In genomic region chr2:43210467-43211303, GRCh38 we compare ENCODE assay signal across 8 cellular contexts. TPM values are rescaled to one million over a fixed set of nuclear protein-coding genes. Genes with fewer than 3 reads are reported as not detected.
DNase-seq lines count a peak whose midpoint lies in the region; ATAC-seq and TF ChIP-seq lines count a peak whose summit lies in the region.

No MANE protein-coding gene starts in this region.

- no peaks in the 10 kb centered on the region for H3K9me3 ChIP-seq in gastroesophageal sphincter
- H3K9me3 ChIP-seq in spleen = no peaks in the 10 kb centered on the region

- ATAC-seq in gastroesophageal sphincter (peak; percentile 81), GM18909 (IDR thresholded peaks at IDR 0.05; ENCODE audit: poor library complexity, unreplicated experiment) (no peak), GM21529 (IDR thresholded peaks at IDR 0.05; ENCODE audit: unreplicated experiment) (no peak), GM21367 (IDR thresholded peaks at IDR 0.05; ENCODE audit: unreplicated experiment) (no peak), GM18873 (IDR thresholded peaks at IDR 0.05; ENCODE audit: low FRiP score, unreplicated experiment) (no peak)

- TF ChIP-seq POLR2A in gastroesophageal sphincter (IDR thresholded peaks at IDR 0.05) = no peak
- TF ChIP-seq POLR2A in spleen (IDR thresholded peaks at IDR 0.05) = no peak

- H3K27ac ChIP-seq in gastroesophageal sphincter = peak overlapping the region in 3 of 4 donors; percentile 65 to 74 (median 68)
- peak overlapping the region in 7 of 8 donors; percentile 1 to 91 (median 44) for H3K27ac ChIP-seq in spleen

- TF ChIP-seq CTCF in gastroesophageal sphincter (IDR thresholded peaks at IDR 0.05) (peak in 1 of 4 experiments; percentile 15), spleen (IDR thresholded peaks at IDR 0.05 in 8 of 11, conservative IDR thresholded peaks at IDR 0.05 in 3 of 11) (no peak)

- no peak overlapping the region for H3K4me3 ChIP-seq in gastroesophageal sphincter
- H3K4me3 ChIP-seq in spleen = no peak overlapping the region

- intact Hi-C loops in spleen (cut with DNase I; ENCODE audit: low total_unique reads) = no loop called here

- no peak for TF ChIP-seq EP300 in gastroesophageal sphincter (IDR thresholded peaks at IDR 0.05)

- 59 to 60% methylated on average over 1 to 11 of the region's 23 CpGs for WGBS in gastroesophageal sphincter (ENCODE audit: low coverage in 1 of 2), 2 donors
- 47 to 63% (median 53%) methylated on average over 23 of the region's 23 CpGs for WGBS in spleen, 5 donors

- H3K4me1 ChIP-seq in gastroesophageal sphincter = peaks cover 0 to 21% (median 6%) of the 10 kb centered on the region in 3 donors
- H3K4me1 ChIP-seq in spleen = peaks cover 0 to 83% (median 39%) of the 10 kb centered on the region in 6 donors

- H3K27me3 ChIP-seq in gastroesophageal sphincter (no peaks in the 10 kb centered on the region), spleen (replicated peaks in 1 of 7) (no peaks in the 10 kb centered on the region)

- H3K36me3 ChIP-seq in gastroesophageal sphincter = no peaks in the 10 kb centered on the region
- H3K36me3 ChIP-seq in spleen = no peaks in the 10 kb centered on the region

- DNase-seq in GM03348 (ENCODE audit: low spot score) (peak; percentile 57), SW480 (ENCODE audit: low spot score) (peak; percentile 94), spleen (no peak)

RNA-seq across cellular contexts. Expression of gene ZFP36L2, which starts 15.7 kb away (rescaled TPM):
- 10 to 100 TPM; 50.9 to 83.2 (median 73.4) TPM for total RNA-seq in gastroesophageal sphincter
- 100 to 1,000 TPM; 118 to 223 (median 131) TPM for total RNA-seq in spleen
- 100 to 1,000 TPM in 1 of 3 donors, 10 to 100 TPM in 2; 72.4 to 115 (median 91.0) TPM for polyA plus RNA-seq in spleen
